ENCODE assay signal across 8 cellular contexts in the genomic region with DNA sequence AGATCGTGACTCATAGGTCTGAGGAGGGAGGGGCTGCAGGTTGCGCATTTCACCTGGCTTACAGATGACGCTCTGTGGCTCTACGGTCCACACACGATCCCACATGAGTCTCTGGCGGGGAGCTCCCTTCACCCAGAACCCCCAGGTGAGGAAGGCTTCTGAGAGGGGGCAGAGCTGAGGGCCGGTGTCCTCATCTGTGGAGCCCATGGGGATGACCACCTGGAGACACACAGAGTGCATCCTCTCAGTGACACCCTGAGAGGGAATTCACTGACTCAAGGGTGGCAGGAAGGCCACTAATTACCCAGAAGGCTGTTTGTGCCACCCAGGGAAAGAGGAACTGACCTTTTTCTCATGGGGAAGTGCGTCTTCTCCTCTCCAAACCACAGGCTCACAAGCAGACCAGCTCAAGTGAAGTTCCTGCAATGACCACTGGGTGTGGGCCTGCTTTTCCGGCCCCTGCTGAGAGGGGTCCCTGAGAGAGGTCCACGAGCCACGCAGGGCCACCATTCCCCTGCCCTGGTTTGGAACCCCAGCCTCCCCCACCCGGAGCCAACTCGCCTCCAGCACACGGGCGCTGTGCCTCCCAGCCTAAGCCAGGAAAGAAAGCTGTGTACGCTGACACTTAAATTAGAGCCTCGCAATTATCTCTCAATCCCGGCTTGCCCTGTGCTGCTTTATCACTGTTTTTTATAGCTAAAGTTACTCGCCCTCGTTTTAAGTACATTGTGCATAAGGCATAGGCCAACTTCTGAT.
DNase-seq lines count a peak whose midpoint lies in the region; FAIRE-seq and TF ChIP-seq lines count a peak whose summit lies in the region.

No MANE protein-coding gene starts in this region.

- no peak overlapping the region for H3K27ac ChIP-seq in H9 (ENCODE audit: insufficient read length, low read depth, low read length)
- no peak overlapping the region for H3K27ac ChIP-seq in MM.1S (ENCODE audit: low read length)
- no peak overlapping the region for H3K27ac ChIP-seq in trophoblast cell (ENCODE audit: low read depth, low read length)

- H3K56ac ChIP-seq in H9 (ENCODE audit: insufficient read length, low read depth, low read length), result no peak overlapping the region

- H3K4me1 ChIP-seq in H9 (ENCODE audit: insufficient read depth, low read length) (peaks cover 3% of the 10 kb centered on the region; the same call in 1 of the 2 replicates), MM.1S (ENCODE audit: low read length) (0 out of 2 replicates have a peak, but pooled peaks cover 4% of the 10 kb centered on the region), trophoblast cell (ENCODE audit: control insufficient read depth in 1 of 2, insufficient read depth in 2 of 2, low read length in 2 of 2) (peaks cover 3 to 6% of the 10 kb centered on the region in 2 experiments)

- H3K18ac ChIP-seq in H9 (ENCODE audit: insufficient read length, low read depth, low read length) (no peak overlapping the region), trophoblast cell (ENCODE audit: low read length) (no peak overlapping the region)

- no peaks in the 10 kb centered on the region for H3K9me2 ChIP-seq in MM.1S (replicated peaks; ENCODE audit: insufficient read depth, low read length)

- H4K20me1 ChIP-seq in H9 (ENCODE audit: control insufficient read depth, insufficient read depth, insufficient read length), result no peaks in the 10 kb centered on the region
- H4K20me1 ChIP-seq in MM.1S (ENCODE audit: insufficient read depth, low read length), result no peaks in the 10 kb centered on the region

- WGBS in H9 (ENCODE audit: extremely low coverage, insufficient read length, low lambda C conversion rate), result no CpG with 5 or more reads among the region's 20 CpGs
- no CpG with 5 or more reads among the region's 20 CpGs for WGBS in trophoblast cell (ENCODE audit: extremely low coverage, insufficient coverage, insufficient read length)

- H3K36me3 Mint-ChIP-seq in H9 (ENCODE audit: insufficient read depth in 1 of 3, low read depth in 3 of 3), result no peaks in the 10 kb centered on the region

- peaks cover 33 to 59% of the 10 kb centered on the region in 2 experiments for H3K4me1 Mint-ChIP-seq in H9

- no peak overlapping the region for H3K4me3 ChIP-seq in MM.1S (ENCODE audit: low read length)
- H3K4me3 ChIP-seq in epithelial cell of esophagus (ENCODE audit: low read length), result no peak overlapping the region
- H3K4me3 ChIP-seq in trophoblast cell (ENCODE audit: low read depth, low read length), result no peak overlapping the region

- TF ChIP-seq CTCF in H9 (conservative IDR thresholded peaks at IDR 0.05) (peak; percentile 63), MM.1S (IDR thresholded peaks at IDR 0.05; ENCODE audit: low read length) (peak; percentile 48), epithelial cell of esophagus (IDR thresholded peaks at IDR 0.05; ENCODE audit: insufficient read depth, low read depth, low read length, missing control alignments) (peak; percentile 21)

- H4K12ac ChIP-seq in trophoblast cell (ENCODE audit: low read depth, low read length), result no peak overlapping the region

- H3K79me2 ChIP-seq in H9 (ENCODE audit: insufficient read depth, low read length), result no peaks in the 10 kb centered on the region; the same call in 1 of the 2 replicates
- no peaks in the 10 kb centered on the region for H3K79me2 ChIP-seq in MM.1S (ENCODE audit: low read length)
- H3K79me2 ChIP-seq in trophoblast cell (ENCODE audit: control insufficient read depth, insufficient read depth, low read length, poor library complexity), result no peaks in the 10 kb centered on the region

- peaks cover 9% of the 10 kb centered on the region for H3K27me3 Mint-ChIP-seq in H9 (ENCODE audit: low read depth)

- no peak overlapping the region for H2BK15ac ChIP-seq in H9 (ENCODE audit: low read depth, low read length)

- H2BK120ac ChIP-seq in H9 (ENCODE audit: low read depth, low read length, poor library complexity, severe bottlenecking) (no peak overlapping the region), trophoblast cell (ENCODE audit: insufficient read depth, low read length, poor library complexity) (no peak overlapping the region)

- H3K9me3 Mint-ChIP-seq in H9, result no peaks in the 10 kb centered on the region; a peak in 1 of 5 replicates

- no peak overlapping the region for H3K4me2 ChIP-seq in H9 (ENCODE audit: insufficient read depth, insufficient read length, low read length)
- H3K4me2 ChIP-seq in MM.1S (ENCODE audit: low read depth, low read length), result no peak overlapping the region
- no peak overlapping the region for H3K4me2 ChIP-seq in trophoblast cell (ENCODE audit: low read length)

- H2BK12ac ChIP-seq in H9 (ENCODE audit: insufficient read length, low read depth, low read length) (no peak overlapping the region), trophoblast cell (ENCODE audit: low read length) (peak overlapping the region; percentile 12)

- FAIRE-seq in GM18507 (lab: Jason Lieb, UNC), result peak; percentile 97

- H2AFZ ChIP-seq in H9 (ENCODE audit: low read length) (no peak overlapping the region), MM.1S (ENCODE audit: low read length) (peak overlapping the region; percentile 16; the same call in 1 of the 2 replicates), trophoblast cell (ENCODE audit: insufficient read depth, low read length, poor library complexity) (no peak overlapping the region)

- H4K91ac ChIP-seq in H9 (ENCODE audit: insufficient read length, low read depth, low read length), result no peak overlapping the region
- H4K91ac ChIP-seq in trophoblast cell (ENCODE audit: low read depth, low read length), result no peak overlapping the region

- H3K9ac ChIP-seq in H9 (ENCODE audit: extremely low read depth, insufficient read length, low read length), result no peak overlapping the region
- H3K9ac ChIP-seq in MM.1S (ENCODE audit: low read length), result no peak overlapping the region
- H3K9ac ChIP-seq in trophoblast cell (ENCODE audit: low read length), result no peak overlapping the region

- no peak overlapping the region for H3K23ac ChIP-seq in H9 (ENCODE audit: insufficient read length, low read depth, low read length)
- no peak overlapping the region for H3K23ac ChIP-seq in trophoblast cell (ENCODE audit: low read length)

- no peak overlapping the region for H2AK5ac ChIP-seq in H9 (ENCODE audit: insufficient read length, low read length)
- no peak overlapping the region for H2AK5ac ChIP-seq in trophoblast cell (ENCODE audit: low read length)

- no peak overlapping the region for H3K4me3 Mint-ChIP-seq in H9

- H3T11ph ChIP-seq in H9 (ENCODE audit: low read length), result no peak overlapping the region

- H3K23me2 ChIP-seq in H9 (ENCODE audit: insufficient read length, low read depth, low read length, poor library complexity, severe bottlenecking), result no peaks in the 10 kb centered on the region

- no peak overlapping the region for H2BK20ac ChIP-seq in H9 (ENCODE audit: low read depth, low read length, poor library complexity, severe bottlenecking)

- H3K27me3 ChIP-seq in H9 (ENCODE audit: insufficient read depth, low read length) (no peaks in the 10 kb centered on the region), MM.1S (replicated peaks; ENCODE audit: insufficient read depth, low read length) (no peaks in the 10 kb centered on the region), trophoblast cell (ENCODE audit: insufficient read depth, low read length) (no peaks in the 10 kb centered on the region)

- H4K8ac ChIP-seq in H9 (replicated peaks; ENCODE audit: insufficient read length, low read depth, low read length) (no peak overlapping the region), trophoblast cell (ENCODE audit: low read depth, low read length) (no peak overlapping the region)

- no peaks in the 10 kb centered on the region for H3K36me3 ChIP-seq in MM.1S (replicated peaks; ENCODE audit: insufficient read depth, low read length)
- no peaks in the 10 kb centered on the region for H3K36me3 ChIP-seq in trophoblast cell (ENCODE audit: control insufficient read depth in 1 of 2, insufficient read depth in 2 of 2, low read length in 2 of 2)

- H3K79me1 ChIP-seq in H9 (ENCODE audit: insufficient read depth, low read depth, low read length, poor library complexity, severe bottlenecking) (no peaks in the 10 kb centered on the region), trophoblast cell (ENCODE audit: low read length) (no peaks in the 10 kb centered on the region)

- H3K4ac ChIP-seq in H9 (ENCODE audit: low read depth, low read length) (no peak overlapping the region), trophoblast cell (ENCODE audit: low read depth, low read length) (no peak overlapping the region)

- no peak overlapping the region for H3K27ac Mint-ChIP-seq in H9

- 0 out of 2 replicates have a peak overlapping the region, but pooled peaks have one; percentile 5 for H3K14ac ChIP-seq in H9 (ENCODE audit: insufficient read depth, low read length)
- no peak overlapping the region for H3K14ac ChIP-seq in trophoblast cell (ENCODE audit: low read length)

- H3F3A ChIP-seq in MM.1S (ENCODE audit: insufficient read depth, low read length), result no peaks in the 10 kb centered on the region

- H3K9me3 ChIP-seq in H9 (ENCODE audit: control insufficient read depth, low read depth, low read length) (no peaks in the 10 kb centered on the region), MM.1S (replicated peaks; ENCODE audit: insufficient read depth, low read length) (no peaks in the 10 kb centered on the region), trophoblast cell (ENCODE audit: insufficient read depth, low read depth, low read length) (no peaks in the 10 kb centered on the region)

- DNase-seq in GM18507 (ENCODE audit: extremely low spot score, insufficient read length, low read depth), result peak; percentile 75
- DNase-seq in H9, result peak; percentile 58
- DNase-seq in MM.1S, result peak; percentile 35
- no peak for DNase-seq in epithelial cell of esophagus (ENCODE audit: low read depth)
- DNase-seq in trophoblast cell, result peak in 1 of 2 donors; percentile 50
- DNase-seq in DMS79 treated with DMSO at 0.1 percent for 48 hours (lab: John Stamatoyannopoulos, UW), result no peak
- DNase-seq in glomerular visceral epithelial cell (ENCODE audit: extremely low spot score), result no peak
- no peak for DNase-seq in activated gamma-delta T cell treated with Interleukin-2 at 50 U/mL for 16 hours

- no peak overlapping the region for H4K5ac ChIP-seq in H9 (ENCODE audit: insufficient read length, low read depth, low read length)

- H2BK5ac ChIP-seq in H9 (ENCODE audit: insufficient read length, low read length) (no peak overlapping the region), trophoblast cell (ENCODE audit: low read depth, low read length, poor library complexity) (no peak overlapping the region)

Comparison
In these comparisons a context has a peak if more than half of its experiments do, and no peak if none do; other contexts are left out.
1. DNase-seq: peak in GM18507 (single experiment), H9 (single experiment) and MM.1S (single experiment); none in epithelial cell of esophagus (single experiment), DMS79 treated with DMSO at 0.1 percent for 48 hours (single experiment), glomerular visceral epithelial cell (single experiment) and activated gamma-delta T cell treated with Interleukin-2 at 50 U/mL for 16 hours (single experiment).
2. Peak in every context shown above with its lines, with median percentiles within 50 percentile points of each other: CTCF ChIP-seq.